ENCODE assay signal across 21 cellular contexts in genomic region chr11:15127341-15127740, GRCh38. TPM values are rescaled to one million over a fixed set of nuclear protein-coding genes. Genes with fewer than 3 reads are reported as not detected.
DNase-seq lines count a peak whose midpoint lies in the region; ATAC-seq and TF ChIP-seq lines count a peak whose summit lies in the region.
"Had no signal": no experiment of that assay in that cellular context is flagged by ENCODE, and none has a peak within 500 bp of the region (broad histone marks: within the 10 kb centered on the region; RNA-seq: fewer than 3 reads in every experiment).

No MANE protein-coding gene starts in this region.

- CTCF ChIA-PET in AG04449 (lab: Yijun Ruan, JAX) (interaction anchor here (0.7 to 5.8 kb wide), 6 partner anchors 11 to 219 kb away, joined by 3 to 35 read pairs (median 4); no protein-coding TSS in a partner anchor), mammary epithelial cell (lab: Charles Lee; ENCODE audit: low non-redundant PET) (interaction anchor here (0.7 kb wide), 1 partner anchor 219 kb away, joined by 5 read pairs; no protein-coding TSS in a partner anchor)

- H3K36me3 ChIP-seq in mammary epithelial cell (ENCODE audit: insufficient read depth, low read length) = no peaks in the 10 kb centered on the region

- H3K27me3 ChIP-seq in mammary epithelial cell (ENCODE audit: insufficient read depth, low read length) = no peaks in the 10 kb centered on the region

- dilution Hi-C loops in mammary epithelial cell (cut with HindIII; ENCODE audit: low sequenced_read_pairs) = no loop called here

- H3K4me1 ChIP-seq in mammary epithelial cell (ENCODE audit: insufficient read depth, low read length) = peaks cover 30% of the 10 kb centered on the region
- H3K4me1 ChIP-seq: A549 had no signal

- H3K9me3 ChIP-seq in mammary epithelial cell (replicated peaks; ENCODE audit: insufficient read depth, low read length) = no peaks in the 10 kb centered on the region
- H3K9me3 ChIP-seq: A549 had no signal

- in situ Hi-C loops in mammary epithelial cell (cut with MboI; ENCODE audit: low sequenced_read_pairs in 2 of 2) = no loop called here

- no peak overlapping the region for H3K4me2 ChIP-seq in mammary epithelial cell (ENCODE audit: insufficient read depth, low read depth, low read length)
- H3K4me2 ChIP-seq: A549, PC-9 had no signal

- DNase-seq in AG04449 (ENCODE audit: low read depth, low spot score) = peak; percentile 49
- peak; percentile 88 for DNase-seq in HT1080 (ENCODE audit: low read depth)
- peak; percentile 71 for DNase-seq in mammary epithelial cell
- peak; percentile 80 for DNase-seq in iris pigment epithelial cell (ENCODE audit: low read depth)
- DNase-seq in GM19238 (ENCODE audit: insufficient read length, low spot score) = no peak
- no peak for DNase-seq in medulla oblongata (ENCODE audit: extremely low spot score)
- DNase-seq: activated naive CD4-positive, alpha-beta T cell treated with anti-CD3 and anti-CD28 coated beads, Interleukin-2, amount 10 ng/mL, durations not matched to agents 7 days and 5 days; effector CD8-positive, alpha-beta T cell; GF-D8; MV-4-11; naive thymus-derived CD8-positive, alpha-beta T cell; NCI-H69; PC-9 had no signal

- H3K4me3 ChIP-seq in AG04449 (ENCODE audit: low read depth, low read length) (no peak overlapping the region), mammary epithelial cell (replicated peaks in 1 of 3; ENCODE audit: insufficient read depth in 1 of 3, low read depth in 2 of 3, low read length in 3 of 3) (no peak overlapping the region)
- H3K4me3 ChIP-seq: A549, lung, PC-9 had no signal

- WGBS in mammary epithelial cell (ENCODE audit: low coverage, missing lambda C conversion rate) = 61% methylated on average over 6 of the region's 6 CpGs

- TF ChIP-seq CTCF in AG04449 (IDR thresholded peaks at IDR 0.05; ENCODE audit: insufficient read depth, low read length, missing control alignments) (no peak), mammary epithelial cell (conservative IDR thresholded peaks at IDR 0.05 in 1 of 2, IDR thresholded peaks at IDR 0.05 in 1 of 2; ENCODE audit: extremely low read depth in 1 of 2, insufficient read depth in 1 of 2, low read depth in 1 of 2, low read length in 2 of 2) (no peak)

- H3K9ac ChIP-seq in mammary epithelial cell (ENCODE audit: insufficient read depth, low read length) = no peak overlapping the region

- no peaks in the 10 kb centered on the region for H3K79me2 ChIP-seq in mammary epithelial cell (ENCODE audit: insufficient read depth, low read length)

- ATAC-seq in GM21390 (IDR thresholded peaks at IDR 0.05; ENCODE audit: unreplicated experiment) = no peak
- ATAC-seq in GM19023 (IDR thresholded peaks at IDR 0.05; ENCODE audit: unreplicated experiment) = no peak
- ATAC-seq: A549; HCT116; HepG2; naive thymus-derived CD8-positive, alpha-beta T cell had no signal

- H2AFZ ChIP-seq in mammary epithelial cell (ENCODE audit: low read depth, low read length) = no peak overlapping the region
- H2AFZ ChIP-seq: PC-9 had no signal

- no peak overlapping the region for H3K27ac ChIP-seq in mammary epithelial cell (ENCODE audit: insufficient read depth, low read depth, low read length)
- H3K27ac ChIP-seq: A549, PC-9 had no signal

- intact Hi-C loops in mammary epithelial cell (cut with micrococcal nuclease) = no loop called here

- BruUV-seq in mammary epithelial cell (replicated peaks; lab: Mats Ljungman, UMichigan) = no TSS peak

- POLR2A ChIA-PET in AG04449 (lab: Yijun Ruan, JAX) = interaction anchor here (0.9 kb wide), 1 partner anchor 30 kb away, joined by 3 read pairs; no protein-coding TSS in a partner anchor

- H4K20me1 ChIP-seq in mammary epithelial cell (ENCODE audit: insufficient read depth, low read length) = no peaks in the 10 kb centered on the region

RNA-seq across cellular contexts. Expression of gene INSC, which starts 12.6 kb away (rescaled TPM):
- total RNA-seq in HT1080 (2014; rRNA removed; shearing (Covaris generic)) = 4.0 and 4.3 TPM in 2 replicates
- 5.5 and 7.2 TPM in 2 replicates for polyA plus RNA-seq in HT1080 (2015; cell fraction: cytosol; rRNA removed)
- polyA plus RNA-seq in HT1080 (2015; cell fraction: nucleus; rRNA removed) = 11.2 and 12.3 TPM in 2 replicates
- total RNA-seq in mammary epithelial cell = 1 to 10 TPM in 1 of 2 donors, under 1 TPM in 1; 0.67 to 2.0 TPM
- polyA plus RNA-seq in mammary epithelial cell = 0.63 TPM
- 15.4 TPM for polyA minus RNA-seq in mammary epithelial cell
- total RNA-seq: HepG2, PC-9, progenitor cell of endocrine pancreas had no signal
- polyA plus RNA-seq: A549; naive thymus-derived CD8-positive, alpha-beta T cell had no signal

RNA-seq across cellular contexts. Expression of gene CALCB, which starts 53.9 kb away (rescaled TPM):
- total RNA-seq in HT1080 (2014; rRNA removed; shearing (Covaris generic)) = 0.19 TPM in 1 of 2 replicates, not detected in the other
- polyA plus RNA-seq in HT1080 (2015; cell fraction: cytosol; rRNA removed) = 0.10 and 0.43 TPM in 2 replicates
- 0.60 TPM in 1 of 2 replicates, not detected in the other for polyA plus RNA-seq in HT1080 (2015; cell fraction: nucleus; rRNA removed)
- total RNA-seq in mammary epithelial cell = under 1 TPM; 0.33 to 0.99 TPM
- polyA plus RNA-seq in mammary epithelial cell = not detected
- polyA minus RNA-seq in mammary epithelial cell = not detected
- total RNA-seq: cardiac septum, HepG2, PC-9, progenitor cell of endocrine pancreas had no signal
- polyA plus RNA-seq: HepG2 had no signal

Comparison
In these comparisons a context has a peak if more than half of its experiments do, and no peak if none do; other contexts are left out.
1. DNase-seq: peak in AG04449 (single experiment), HT1080 (single experiment), mammary epithelial cell (single experiment) and iris pigment epithelial cell (single experiment); none in GM19238 (single experiment) and medulla oblongata (single experiment).